ENCODE assay signal across 25 cellular contexts in the genomic region with DNA sequence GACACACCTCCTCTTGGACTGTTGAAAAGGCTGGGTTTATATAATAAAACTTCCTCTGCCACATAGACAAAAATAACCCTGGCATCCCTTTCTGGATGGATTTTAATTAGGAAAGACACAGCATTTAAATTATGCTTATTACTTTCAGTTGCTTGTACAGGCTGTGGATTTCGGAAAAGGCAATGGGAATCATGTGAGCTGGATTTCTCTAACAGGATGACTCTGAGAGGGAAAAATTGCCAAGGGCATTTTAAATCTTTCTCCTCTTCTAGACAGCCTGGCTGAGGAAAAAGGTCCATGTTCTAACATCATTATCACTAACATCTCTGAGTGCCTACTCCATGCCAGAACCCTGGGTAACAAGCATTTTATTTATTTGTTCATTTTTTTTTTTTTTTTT.
"Had no signal": no experiment of that assay in that cellular context is flagged by ENCODE, and none has a peak within 500 bp of the region (broad histone marks: within the 10 kb centered on the region; RNA-seq: fewer than 3 reads in every experiment).

No MANE protein-coding gene starts in this region.

- DNase-seq: kidney; left colon; left lung; lower lobe of right lung; mesenchymal stem cell; naive B cell; natural killer cell; nephron progenitor cell; ovary; right lobe of liver; stimulated activated CD4-positive, alpha-beta T cell treated with anti-CD3 and anti-CD28 coated beads, Interleukin-1b, Interleukin-23, amount 100 ng/mL, for 48 hours; stimulated activated CD4-positive, alpha-beta T cell treated with anti-CD3 and anti-CD28 coated beads, Interleukin-2, amount 100 ng/mL, for 48 hours; stimulated activated naive B cell treated with anti-CD40 and anti-IgM and Interleukin-4, amounts not matched to agents 10 μg/mL and 1 μg/mL and 100 μg/mL, for 72 hours; stimulated activated naive CD8-positive, alpha-beta T cell treated with anti-CD3 and anti-CD28 coated beads, Interleukin-15, Interleukin-2, amounts not matched to agents 100 U/mL and 50 U/mL, for 24 hours; stomach; tibial artery; trophoblast cell; uterus had no signal

- H3K27ac Mint-ChIP-seq: natural killer cell, nephron progenitor cell, neural progenitor cell, progenitor cell of endocrine pancreas had no signal

- H3K9me3 ChIP-seq: left lung, lower lobe of right lung, neutrophil, ovary, right atrium auricular region, right lobe of liver, stomach, suprapubic skin, thoracic aorta, tibial artery, uterus had no signal

- H3K4me3 Mint-ChIP-seq: naive B cell; natural killer cell; nephron progenitor cell; neural progenitor cell; stimulated activated naive B cell treated with anti-CD40 and anti-IgM and Interleukin-4, amounts not matched to agents 10 μg/mL and 1 μg/mL and 100 μg/mL, for 72 hours had no signal

- H3K9me3 Mint-ChIP-seq: natural killer cell; neural progenitor cell; stimulated activated naive B cell treated with anti-CD40 and anti-IgM and Interleukin-4, amounts not matched to agents 10 μg/mL and 1 μg/mL and 100 μg/mL, for 72 hours had no signal

- H3K4me1 Mint-ChIP-seq: naive B cell; natural killer cell; stimulated activated naive B cell treated with anti-CD40 and anti-IgM and Interleukin-4, amounts not matched to agents 10 μg/mL and 1 μg/mL and 100 μg/mL, for 72 hours had no signal

- H3K9ac ChIP-seq: neural progenitor cell had no signal

- H3K4me2 ChIP-seq: neural progenitor cell had no signal

- H3K27me3 ChIP-seq: left lung, neural progenitor cell, ovary, right atrium auricular region, right lobe of liver, suprapubic skin, tibial artery, uterus had no signal

- H3K4me3 ChIP-seq: left lung, lower lobe of right lung, neural progenitor cell, ovary, right atrium auricular region, right lobe of liver, smooth muscle cell, stomach, suprapubic skin, thoracic aorta, tibial artery, uterus had no signal

- H3K36me3 Mint-ChIP-seq: naive B cell; natural killer cell; neural progenitor cell; stimulated activated naive B cell treated with anti-CD40 and anti-IgM and Interleukin-4, amounts not matched to agents 10 μg/mL and 1 μg/mL and 100 μg/mL, for 72 hours had no signal

- H3K4me1 ChIP-seq: left lung, lower lobe of right lung, neural progenitor cell, right atrium auricular region, right lobe of liver, stomach, tibial artery, uterus had no signal

- ATAC-seq: left colon, left lung, lower lobe of right lung, natural killer cell, right lobe of liver had no signal

- H3K36me3 ChIP-seq: left lung, lower lobe of right lung, neural progenitor cell, neutrophil, ovary, right atrium auricular region, right lobe of liver, stomach, suprapubic skin, thoracic aorta, tibial artery, uterus had no signal

- H3K27ac ChIP-seq: left lung, lower lobe of right lung, neural progenitor cell, neutrophil, ovary, right atrium auricular region, right lobe of liver, stomach, thoracic aorta, tibial artery, uterus had no signal

- H2AFZ ChIP-seq: neural progenitor cell had no signal
